12 cellular contexts compared by ENCODE assay signal in the genomic region with DNA sequence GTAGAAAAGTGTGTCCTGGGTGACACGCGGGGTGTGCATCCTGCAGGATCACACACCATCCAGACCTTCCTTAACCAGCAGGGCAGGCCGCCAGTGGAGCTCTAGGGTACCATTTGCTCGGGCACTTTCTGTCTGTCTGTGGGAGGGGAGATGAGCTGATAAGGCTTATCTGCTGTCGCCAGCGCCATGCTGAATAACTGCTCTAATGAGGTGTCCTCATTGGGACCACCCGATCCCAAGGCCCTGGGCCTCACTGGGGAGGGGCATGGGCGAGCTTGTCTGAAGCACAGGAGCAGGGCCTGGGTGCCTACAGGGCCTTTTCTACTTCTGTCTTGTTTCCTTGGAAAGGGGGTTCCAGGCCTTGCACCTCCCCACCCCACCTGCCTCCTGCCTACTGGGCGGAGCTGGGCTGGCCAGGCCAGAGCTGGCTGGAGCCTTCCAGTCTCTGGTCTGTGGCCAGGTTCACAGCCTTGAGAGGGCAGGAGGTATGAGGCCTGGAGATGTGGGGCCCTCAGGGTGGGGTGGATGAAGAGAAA. TPM values are rescaled to one million over a fixed set of nuclear protein-coding genes. Genes with fewer than 3 reads are reported as not detected.
DNase-seq lines count a peak whose midpoint lies in the region; TF ChIP-seq lines count a peak whose summit lies in the region.
"Had no signal": no experiment of that assay in that cellular context is flagged by ENCODE, and none has a peak within 500 bp of the region (broad histone marks: within the 10 kb centered on the region; RNA-seq: fewer than 3 reads in every experiment).

No MANE protein-coding gene starts in this region.

- peaks cover 18% of the 10 kb centered on the region; the same call in 1 of the 2 replicates for H4K20me1 ChIP-seq in SK-N-SH (ENCODE audit: insufficient read depth)

- H3K9me2 ChIP-seq in SK-N-SH = no peaks in the 10 kb centered on the region

- H3K36me3 ChIP-seq in SK-N-SH (replicated peaks in 1 of 2; ENCODE audit: control insufficient read depth in 1 of 2, insufficient read depth in 2 of 2, low read length in 1 of 2) = peaks cover 0 to 4% of the 10 kb centered on the region in 2 experiments
- no peaks in the 10 kb centered on the region for H3K36me3 ChIP-seq in tibial artery

- CTCF ChIA-PET in SK-N-SH (lab: Yijun Ruan, JAX) = interaction anchor here (0.6 to 4.1 kb wide), 19 partner anchors 8 to 325 kb away, joined by 3 to 57 read pairs (median 4); no protein-coding TSS in a partner anchor

- H3F3A ChIP-seq in SK-N-SH (replicated peaks; ENCODE audit: insufficient read depth) = peaks cover 7% of the 10 kb centered on the region

- H3K4me3 ChIP-seq in SK-N-SH (ENCODE audit: low read depth in 2 of 2, low read length in 1 of 2) (no peak overlapping the region; a peak in 1 of 4 replicates), tibial artery (no peak overlapping the region)
- H3K4me3 ChIP-seq: A549 had no signal

- H3K4me1 Mint-ChIP-seq in T-helper 2 cell treated with Interferon-gamma antibody and Interleukin-4, amounts not matched to agents 5 μg/mL and 100 μg/mL, for 36 hours (ENCODE audit: low read depth) = no peaks in the 10 kb centered on the region
- peaks cover 9 to 12% of the 10 kb centered on the region in 2 donors for H3K4me1 Mint-ChIP-seq in immature natural killer cell

- H3K79me2 ChIP-seq in SK-N-SH (ENCODE audit: insufficient read depth) = no peaks in the 10 kb centered on the region

- 93% methylated on average over 3 of the region's 9 CpGs for WGBS in SK-N-SH (ENCODE audit: low lambda C conversion rate)

- H3K4me3 Mint-ChIP-seq in T-helper 2 cell treated with Interferon-gamma antibody and Interleukin-4, amounts not matched to agents 5 μg/mL and 100 μg/mL, for 36 hours = peak overlapping the region; percentile 22
- H3K4me3 Mint-ChIP-seq in immature natural killer cell = peak overlapping the region in 3 of 5 donors; percentile 67 to 82 (median 79)

- POLR2A ChIA-PET in SK-N-SH (lab: Yijun Ruan, JAX) = interaction anchor here (0.7 to 3.9 kb wide), 15 partner anchors 7 to 188 kb away, joined by 3 to 70 read pairs (median 6); no protein-coding TSS in a partner anchor

- H3K4me1 ChIP-seq in SK-N-SH (ENCODE audit: control insufficient read depth in 1 of 2, insufficient read depth in 2 of 2, low read depth in 1 of 2, low read length in 1 of 2) (peaks cover 0 to 47% of the 10 kb centered on the region in 2 experiments; a peak in 1 of 4 replicates), tibial artery (peaks cover 0 to 43% (median 31%) of the 10 kb centered on the region in 4 donors)
- H3K4me1 ChIP-seq: A549 had no signal

- H3K27ac Mint-ChIP-seq in T-helper 2 cell treated with Interferon-gamma antibody and Interleukin-4, amounts not matched to agents 5 μg/mL and 100 μg/mL, for 36 hours = no peak overlapping the region
- no peak overlapping the region for H3K27ac Mint-ChIP-seq in immature natural killer cell
- H3K27ac Mint-ChIP-seq: stimulated activated naive CD8-positive, alpha-beta T cell treated with anti-CD3 and anti-CD28 coated beads, Interleukin-15, Interleukin-2, amounts not matched to agents 100 ng/mL and 50 ng/mL, for 24 hours had no signal

- H2AFZ ChIP-seq in SK-N-SH (ENCODE audit: low read depth) = no peak overlapping the region

- H3K27me3 ChIP-seq in SK-N-SH (ENCODE audit: insufficient read depth) (peaks cover 18% of the 10 kb centered on the region; the same call in 1 of the 2 replicates), tibial artery (peaks cover 9 to 96% of the 10 kb centered on the region in 2 donors)

- H3K9me3 Mint-ChIP-seq in T-helper 2 cell treated with Interferon-gamma antibody and Interleukin-4, amounts not matched to agents 5 μg/mL and 100 μg/mL, for 36 hours = no peaks in the 10 kb centered on the region
- peaks cover 0 to 2% (median 0%) of the 10 kb centered on the region in 6 donors for H3K9me3 Mint-ChIP-seq in immature natural killer cell
- H3K9me3 Mint-ChIP-seq: stimulated activated naive CD8-positive, alpha-beta T cell treated with anti-CD3 and anti-CD28 coated beads, Interleukin-15, Interleukin-2, amounts not matched to agents 100 ng/mL and 50 ng/mL, for 24 hours had no signal

- no peak overlapping the region for H3K4me2 ChIP-seq in SK-N-SH
- H3K4me2 ChIP-seq: A549 had no signal

- TF ChIP-seq CTCF in SK-N-SH (IDR thresholded peaks at IDR 0.05) = no peak
- no peak for TF ChIP-seq CTCF in tibial artery (IDR thresholded peaks at IDR 0.05)

- no peak overlapping the region for H3K9ac ChIP-seq in SK-N-SH

- no peaks in the 10 kb centered on the region for H3K36me3 Mint-ChIP-seq in T-helper 2 cell treated with Interferon-gamma antibody and Interleukin-4, amounts not matched to agents 5 μg/mL and 100 μg/mL, for 36 hours (ENCODE audit: low read depth)
- peaks cover 0 to 4% (median 3%) of the 10 kb centered on the region in 3 donors for H3K36me3 Mint-ChIP-seq in immature natural killer cell

- no peaks in the 10 kb centered on the region for H3K9me3 ChIP-seq in SK-N-SH
- no peaks in the 10 kb centered on the region for H3K9me3 ChIP-seq in tibial artery
- H3K9me3 ChIP-seq: A549 had no signal

- peaks cover 69% of the 10 kb centered on the region for H3K27me3 Mint-ChIP-seq in T-helper 2 cell treated with Interferon-gamma antibody and Interleukin-4, amounts not matched to agents 5 μg/mL and 100 μg/mL, for 36 hours (ENCODE audit: low read depth)
- H3K27me3 Mint-ChIP-seq in immature natural killer cell (ENCODE audit: low read depth in 3 of 3) = peaks cover 17 to 26% (median 23%) of the 10 kb centered on the region in 3 donors

- no peak for DNase-seq in T-helper 2 cell treated with Interferon-gamma antibody and Interleukin-4, amounts not matched to agents 5 μg/mL and 100 μg/mL, for 36 hours (ENCODE audit: low spot score)
- no peak for DNase-seq in T-helper 2 cell
- DNase-seq in SK-N-SH = peak; percentile 66
- DNase-seq in immature natural killer cell = no peak
- DNase-seq in tibial artery = peak; percentile 20 to 54
- DNase-seq in MV-4-11 (lab: John Stamatoyannopoulos, UW) = no peak
- no peak for DNase-seq in putamen (ENCODE audit: low spot score)
- no peak for DNase-seq in activated T-cell treated with anti-CD3 and anti-CD28 coated beads for 4 hours
- DNase-seq: NCI-H2081 had no signal

- intact Hi-C loops in tibial artery (cut with DNase I; ENCODE audit: low total_unique reads) = no loop called here

- H3K27ac ChIP-seq in SK-N-SH (ENCODE audit: low read depth in 2 of 2, low read length in 1 of 2) (peak overlapping the region in 1 of 2 experiments; percentile 97; a peak in 2 of 4 replicates), tibial artery (no peak overlapping the region)
- H3K27ac ChIP-seq: A549 had no signal

- TF ChIP-seq EP300 in SK-N-SH (IDR thresholded peaks at IDR 0.05; ENCODE audit: borderline replicate concordance in 1 of 2, low read depth in 1 of 2, low read length in 1 of 2) = peak in 1 of 2 experiments; percentile 92; a peak in 2 of 4 replicates

- TF ChIP-seq RAD21 in SK-N-SH (IDR thresholded peaks at IDR 0.05; ENCODE audit: low read length) = peak; percentile 19

TF ChIP-seq in SK-N-SH, 30 proteins besides CTCF, POLR2A, EP300 and RAD21:
- TF ChIP-seq TCF12 (IDR thresholded peaks at IDR 0.05) (peak; percentile 8; the same call in 1 of the 2 replicates), CHD2 (IDR thresholded peaks at IDR 0.05; ENCODE audit: low read length, partially characterized antibody) (peak; percentile 65), FOXJ3 (CRISPR knock-in tag; IDR thresholded peaks at IDR 0.05) (peak; percentile 92), GATA2 (CRISPR knock-in tag; IDR thresholded peaks at IDR 0.05) (peak; percentile 100), NRF1 (IDR thresholded peaks at IDR 0.05; ENCODE audit: low read depth, low read length) (no peak), RCOR1 (IDR thresholded peaks at IDR 0.05; ENCODE audit: low read length) (peak; percentile 84), FOSL2 (IDR thresholded peaks at IDR 0.05; ENCODE audit: borderline replicate concordance, low read depth) (no peak), MXI1 (IDR thresholded peaks at IDR 0.05; ENCODE audit: low read depth, low read length) (peak; percentile 80; the same call in 1 of the 2 replicates), FOXM1 (IDR thresholded peaks at IDR 0.05; ENCODE audit: low read depth) (no peak)

RNA-seq across cellular contexts. Expression of gene GATA2, which starts 2.5 kb away (rescaled TPM):
- polyA plus RNA-seq in SK-N-SH (2012; rRNA removed) (5.5 and 6.8 TPM in 2 replicates), immature natural killer cell (under 1 TPM in 1 of 3 donors, not detected in 2; 0.35 TPM)
- 7.0 and 13.4 TPM in 2 replicates for polyA plus RNA-seq in SK-N-SH (2012; cell fraction: cytosol; rRNA removed)
- 10.6 and 18.0 TPM in 2 replicates for polyA plus RNA-seq in SK-N-SH (2012; cell fraction: nucleus; rRNA removed)
- polyA plus RNA-seq: neural cell had no signal

RNA-seq across cellular contexts. Expression of gene DNAJB8, which starts 28.8 kb away (rescaled TPM):
- polyA plus RNA-seq in SK-N-SH (2012; rRNA removed) (not detected in 2 replicates), immature natural killer cell (not detected)
- not detected in 2 replicates for polyA plus RNA-seq in SK-N-SH (2012; cell fraction: cytosol; rRNA removed)
- not detected in 2 replicates for polyA plus RNA-seq in SK-N-SH (2012; cell fraction: nucleus; rRNA removed)
- polyA plus RNA-seq: A549, neural cell had no signal

Comparison
In these comparisons a context has a peak if more than half of its experiments do, and no peak if none do; other contexts are left out.
1. DNase-seq: peak in SK-N-SH (single experiment) and tibial artery (2 of 2); none in T-helper 2 cell treated with Interferon-gamma antibody and Interleukin-4, amounts not matched to agents 5 μg/mL and 100 μg/mL, for 36 hours (single experiment), T-helper 2 cell (0 of 5), immature natural killer cell (0 of 3), MV-4-11 (single experiment), putamen (single experiment) and activated T-cell treated with anti-CD3 and anti-CD28 coated beads for 4 hours (single experiment).